Comparison of ENCODE assay signal across 32 cellular contexts in genomic region chr1:170917373-170917772, GRCh38. TPM values are rescaled to one million over a fixed set of nuclear protein-coding genes. Genes with fewer than 3 reads are reported as not detected.
"Had no signal": no experiment of that assay in that cellular context is flagged by ENCODE, and none has a peak within 500 bp of the region (broad histone marks: within the 10 kb centered on the region; RNA-seq: fewer than 3 reads in every experiment).

No MANE protein-coding gene starts in this region.

- H3K36me3 ChIP-seq: esophagus muscularis mucosa, gastrocnemius medialis, heart right ventricle, left lung, lower lobe of right lung had no signal

- H3K36me3 Mint-ChIP-seq: mesothelial cell of epicardium had no signal

- H3K4me3 Mint-ChIP-seq: memory B cell, mesothelial cell of epicardium, naive B cell had no signal

- DNase-seq: dermis blood vessel endothelial cell; dorsolateral prefrontal cortex; effector CD4-positive, alpha-beta T cell; effector memory CD4-positive, alpha-beta T cell; foreskin fibroblast; foreskin melanocyte; gastrocnemius medialis; glutamatergic neuron; head of caudate nucleus; heart right ventricle; hippocampal formation; left cardiac atrium; left lung; left ventricle myocardium superior; lower lobe of right lung; mucosa of descending colon; naive B cell had no signal

- H3K27ac Mint-ChIP-seq: memory B cell, mesothelial cell of epicardium, naive B cell had no signal

- ATAC-seq: gastrocnemius medialis, heart right ventricle, left cardiac atrium, left lung, left ventricle myocardium superior, lower lobe of right lung, mucosa of descending colon had no signal

- H3K27me3 ChIP-seq: dorsolateral prefrontal cortex, esophagus muscularis mucosa, gastrocnemius medialis, heart right ventricle, left lung had no signal

- FAIRE-seq: colon, endothelial cell of umbilical vein, islet of Langerhans, keratinocyte had no signal

- H3K4me1 Mint-ChIP-seq: memory B cell, mesothelial cell of epicardium, naive B cell had no signal

- H3K27ac ChIP-seq: coronary artery, dorsolateral prefrontal cortex, esophagus muscularis mucosa, gastrocnemius medialis, heart right ventricle, left lung, lower lobe of right lung had no signal

- H3K4me1 ChIP-seq: gastrocnemius medialis, heart right ventricle, left lung, lower lobe of right lung had no signal

- H3K4me3 ChIP-seq: coronary artery, dorsolateral prefrontal cortex, esophagus muscularis mucosa, gastrocnemius medialis, heart right ventricle, left lung, lower lobe of right lung, mucosa of descending colon had no signal

RNA-seq across cellular contexts. Expression of gene MROH9, which starts 18.0 kb away (rescaled TPM):
- total RNA-seq: dermis blood vessel endothelial cell, dorsolateral prefrontal cortex, endothelial cell of umbilical vein, epithelial cell of proximal tubule, esophagus muscularis mucosa, gastrocnemius medialis, glomerular endothelial cell, heart right ventricle, kidney epithelial cell, left cardiac atrium, left ventricle myocardium superior, lower leg skin, lung microvascular endothelial cell, mesenteric fat pad, mesothelial cell of epicardium, mucosa of descending colon had no signal
- polyA plus RNA-seq: endothelial cell of umbilical vein, esophagus, heart right ventricle had no signal
